In the genomic region with DNA sequence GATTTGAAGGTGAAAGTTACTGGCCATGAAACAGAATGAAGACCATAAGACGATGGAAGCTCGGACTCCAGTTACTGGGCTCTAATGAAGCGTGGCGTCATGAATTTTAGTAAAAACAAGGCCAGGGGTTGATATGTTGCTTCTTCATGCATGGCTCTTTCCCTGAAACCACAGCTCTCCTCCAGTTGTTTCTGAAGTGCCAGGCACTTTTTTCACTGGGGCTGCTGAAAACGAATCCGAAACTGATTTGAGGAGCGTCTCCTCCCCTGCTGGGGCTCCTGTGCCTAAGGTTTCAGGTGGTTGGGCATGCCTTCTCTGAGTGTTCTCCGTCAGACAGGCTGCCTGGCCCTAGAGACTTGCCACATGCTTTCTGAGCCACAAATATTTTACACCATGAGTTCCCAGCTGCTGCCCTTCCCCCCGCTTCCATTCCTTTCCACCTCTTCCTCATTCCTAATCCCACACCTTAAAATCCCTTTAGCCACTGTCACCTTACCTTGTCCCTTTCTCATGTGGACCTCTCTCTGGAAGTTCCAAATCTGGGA, we compare ENCODE assay signal across 8 cellular contexts. TPM values are rescaled to one million over a fixed set of nuclear protein-coding genes. Genes with fewer than 3 reads are reported as not detected.
DNase-seq lines count a peak whose midpoint lies in the region; ATAC-seq and TF ChIP-seq lines count a peak whose summit lies in the region.

No MANE protein-coding gene starts in this region.

- ATAC-seq in GM21576 (IDR thresholded peaks at IDR 0.05; ENCODE audit: unreplicated experiment) (peak; percentile 47), gastroesophageal sphincter (peak; percentile 72), sciatic nerve (peak; percentile 87)

- H3K9me3 ChIP-seq in gastroesophageal sphincter, result no peaks in the 10 kb centered on the region

- no peak for TF ChIP-seq EP300 in gastroesophageal sphincter (IDR thresholded peaks at IDR 0.05)

- no peak for TF ChIP-seq POLR2A in gastroesophageal sphincter (IDR thresholded peaks at IDR 0.05)

- intact Hi-C loops in sciatic nerve (cut with DNase I), result no loop called here

- DNase-seq in DMS79 treated with DMSO at 0.1 percent for 48 hours (lab: John Stamatoyannopoulos, UW) (peak; percentile 95), NCI-H187 treated with DMSO at 0.1 percent for 48 hours (lab: John Stamatoyannopoulos, UW) (peak; percentile 18), activated T-helper 1 cell treated with Interleukin-2 at 50 U/mL for 16 hours (ENCODE audit: low read depth) (peak; percentile 54), sciatic nerve (ENCODE audit: low spot score) (peak; percentile 73), amygdala (lab: John Stamatoyannopoulos, UW) (no peak), midbrain (lab: John Stamatoyannopoulos, UW) (no peak)

- H3K27ac ChIP-seq in gastroesophageal sphincter, result peak overlapping the region; percentile 32 to 81 (median 72)

- H3K36me3 ChIP-seq in gastroesophageal sphincter, result no peaks in the 10 kb centered on the region

- no peaks in the 10 kb centered on the region for H3K27me3 ChIP-seq in gastroesophageal sphincter

- no peak for TF ChIP-seq CTCF in gastroesophageal sphincter (IDR thresholded peaks at IDR 0.05)

- 57 to 63% methylated on average over 2 to 8 of the region's 9 CpGs for WGBS in gastroesophageal sphincter (ENCODE audit: low coverage in 1 of 2), 2 donors

- no peak overlapping the region for H3K4me3 ChIP-seq in gastroesophageal sphincter

- H3K4me1 ChIP-seq in gastroesophageal sphincter, result peaks cover 0 to 25% (median 16%) of the 10 kb centered on the region in 3 donors

RNA-seq across cellular contexts. Expression of a gene that starts 3.7 kb away (rescaled TPM):
- total RNA-seq in gastroesophageal sphincter (1 to 10 TPM in 1 of 4 donors, not detected in 3; 4.8 TPM), sciatic nerve (3.9 TPM)

RNA-seq across cellular contexts. Expression of a gene that starts 16.4 kb away (rescaled TPM):
- total RNA-seq in gastroesophageal sphincter, result 10 to 100 TPM; 40.4 to 71.4 (median 56.0) TPM
- total RNA-seq in sciatic nerve, result 129 TPM

RNA-seq across cellular contexts. Expression of a gene that starts 48.1 kb away (rescaled TPM):
- total RNA-seq in gastroesophageal sphincter, result 10 to 100 TPM; 22.1 to 58.7 (median 53.8) TPM
- 30.2 TPM for total RNA-seq in sciatic nerve

Comparison
In these comparisons a context has a peak if more than half of its experiments do, and no peak if none do; other contexts are left out.
1. DNase-seq: peak in DMS79 treated with DMSO at 0.1 percent for 48 hours (single experiment), NCI-H187 treated with DMSO at 0.1 percent for 48 hours (single experiment), activated T-helper 1 cell treated with Interleukin-2 at 50 U/mL for 16 hours (single experiment) and sciatic nerve (single experiment); none in amygdala (0 of 56) and midbrain (single experiment).
2. Peak in every context shown above with its lines, with median percentiles within 50 percentile points of each other: ATAC-seq.